Comparison of ENCODE assay signal across 8 cellular contexts in the genomic region with DNA sequence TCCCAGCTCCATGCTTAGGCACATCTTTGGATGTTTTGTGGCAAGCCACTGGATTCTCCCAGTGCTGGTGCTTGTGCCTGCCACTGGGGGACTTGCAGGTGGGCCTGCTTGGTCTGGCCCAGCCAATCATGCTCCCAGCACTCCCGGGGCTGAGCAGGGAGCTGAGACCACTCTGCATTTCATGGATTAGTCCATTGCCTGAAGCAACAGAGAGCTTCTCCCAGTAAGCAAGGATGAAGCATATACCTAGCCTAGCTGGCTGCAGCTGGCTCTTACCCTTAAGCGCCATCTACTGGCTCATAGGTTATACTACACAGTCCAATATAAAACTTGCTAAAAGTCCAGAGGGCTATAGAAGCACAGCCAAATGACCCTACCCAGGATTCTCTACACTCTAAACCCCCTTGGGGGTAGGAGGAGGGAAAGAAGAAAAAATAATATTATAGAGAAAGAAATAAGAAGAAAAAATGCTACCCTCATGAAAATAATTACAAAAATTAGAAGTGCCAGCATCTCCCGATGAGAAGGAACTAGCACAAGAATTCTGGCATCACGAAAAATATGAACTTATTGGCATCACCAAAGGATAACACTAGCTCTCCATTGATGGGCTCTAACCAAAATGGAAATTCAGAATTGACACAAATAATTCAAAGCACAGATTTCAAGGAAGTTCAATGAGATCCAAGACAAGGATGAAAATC.
A peak's percentile ranks its signal among the peaks of the same experiment; 100 is the strongest.
DNase-seq lines count a peak whose midpoint lies in the region; ATAC-seq and TF ChIP-seq lines count a peak whose summit lies in the region.

No MANE protein-coding gene starts in this region.

- no peak overlapping the region for H3K4me3 ChIP-seq in fibroblast of mammary gland (ENCODE audit: control insufficient read depth, low read depth, low read length)

- peak; percentile 80 for TF ChIP-seq CTCF in fibroblast of mammary gland (conservative IDR thresholded peaks at IDR 0.05; ENCODE audit: control insufficient read depth, insufficient read depth, low read depth, low read length)

- no peak for TF ChIP-seq POLR2A in GM18505 (IDR thresholded peaks at IDR 0.05; ENCODE audit: borderline replicate concordance, extremely low read depth, insufficient read depth, insufficient read length)

- DNase-seq in DMS 273 (lab: John Stamatoyannopoulos, UW; ENCODE audit: unreplicated experiment) (peak; percentile 59), DMS 273 treated with DMSO at 0.1 percent for 48 hours (lab: John Stamatoyannopoulos, UW) (no peak), KG1 (lab: John Stamatoyannopoulos, UW) (peak; percentile 24), RPMI7951 (ENCODE audit: low read depth) (peak; percentile 23), fibroblast of mammary gland (ENCODE audit: low read depth) (peak; percentile 67), pulmonary artery endothelial cell (ENCODE audit: low read depth, low spot score) (peak; percentile 11)

- peak; percentile 95 for ATAC-seq in GM21786 (IDR thresholded peaks at IDR 0.05; ENCODE audit: unreplicated experiment)
- no peak for ATAC-seq in GM18505 (IDR thresholded peaks at IDR 0.05; ENCODE audit: unreplicated experiment)
